ENCODE assay signal across 16 cellular contexts in genomic region chr20:32508775-32509119, GRCh38.
A peak's percentile ranks its signal among the peaks of the same experiment; 100 is the strongest.
DNase-seq lines count a peak whose midpoint lies in the region; ATAC-seq, FAIRE-seq and TF ChIP-seq lines count a peak whose summit lies in the region.
"Had no signal": no experiment of that assay in that cellular context is flagged by ENCODE, and none has a peak within 500 bp of the region (broad histone marks: within the 10 kb centered on the region; RNA-seq: fewer than 3 reads in every experiment).

No MANE protein-coding gene starts in this region.

- peaks cover 74% of the 10 kb centered on the region for H3K4me1 Mint-ChIP-seq in CD4-positive, alpha-beta T cell (ENCODE audit: low read depth)
- peaks cover 65% of the 10 kb centered on the region for H3K4me1 Mint-ChIP-seq in activated naive CD8-positive, alpha-beta T cell treated with anti-CD3 and anti-CD28 coated beads, Interleukin-2, amount 10 ng/mL, durations not matched to agents 7 days and 5 days
- peaks cover 38 to 44% of the 10 kb centered on the region in 2 donors for H3K4me1 Mint-ChIP-seq in natural killer cell treated with Interleukin-12 subunit alpha and Interleukin-12 subunit beta and Interleukin-15 and Interleukin-18, amount 100 ng/mL, for 72 hours (ENCODE audit: low read depth in 2 of 2)
- no peaks in the 10 kb centered on the region for H3K4me1 Mint-ChIP-seq in osteocyte (ENCODE audit: unreplicated experiment)

- POLR2A ChIA-PET in CD4-positive, alpha-beta T cell (lab: Charles Lee): interaction anchor here (0.6 to 6.9 kb wide), 21 partner anchors 9 to 399 kb away, joined by 3 to 48 read pairs (median 4); partner anchors contain the start of genes ASXL1 and TM9SF4
- POLR2A ChIA-PET in activated naive CD8-positive, alpha-beta T cell treated with anti-CD3 and anti-CD28 coated beads, Interleukin-2, amount 10 ng/mL, durations not matched to agents 7 days and 5 days (lab: Charles Lee): interaction anchor here (0.6 to 1.8 kb wide), 7 partner anchors 16 to 151 kb away, joined by 3 to 8 read pairs (median 6); partner anchors contain the start of gene ASXL1

- intact Hi-C loops in CD4-positive, alpha-beta T cell (cut with DNase I, micrococcal nuclease): loop anchor here (1.0 to 5.0 kb wide), 3 partner anchors 23 to 66 kb away; no protein-coding TSS in a partner anchor

- CTCF ChIA-PET in CD4-positive, alpha-beta T cell (lab: Charles Lee): interaction anchor here (1.0 to 1.8 kb wide), 4 partner anchors 10 to 31 kb away, joined by 3 to 6 read pairs (median 4); no protein-coding TSS in a partner anchor

- no peak for ATAC-seq in CD4-positive, alpha-beta T cell (ENCODE audit: poor library complexity)
- ATAC-seq in activated naive CD8-positive, alpha-beta T cell treated with anti-CD3 and anti-CD28 coated beads, Interleukin-2, amount 10 ng/mL, durations not matched to agents 7 days and 5 days (ENCODE audit: low read depth): no peak
- no peak for ATAC-seq in natural killer cell treated with Interleukin-12 subunit alpha and Interleukin-12 subunit beta and Interleukin-15 and Interleukin-18, amount 100 ng/mL, for 72 hours
- ATAC-seq: foreskin keratinocyte, sciatic nerve had no signal

- H3K9me3 Mint-ChIP-seq in CD4-positive, alpha-beta T cell: no peaks in the 10 kb centered on the region
- H3K9me3 Mint-ChIP-seq in activated naive CD8-positive, alpha-beta T cell treated with anti-CD3 and anti-CD28 coated beads, Interleukin-2, amount 10 ng/mL, durations not matched to agents 7 days and 5 days: no peaks in the 10 kb centered on the region
- no peaks in the 10 kb centered on the region for H3K9me3 Mint-ChIP-seq in natural killer cell treated with Interleukin-12 subunit alpha and Interleukin-12 subunit beta and Interleukin-15 and Interleukin-18, amount 100 ng/mL, for 72 hours
- H3K9me3 Mint-ChIP-seq in osteocyte (ENCODE audit: unreplicated experiment): no peaks in the 10 kb centered on the region

- peaks cover 68% of the 10 kb centered on the region for H3K36me3 Mint-ChIP-seq in CD4-positive, alpha-beta T cell (ENCODE audit: low read depth)
- peaks cover 26% of the 10 kb centered on the region for H3K36me3 Mint-ChIP-seq in activated naive CD8-positive, alpha-beta T cell treated with anti-CD3 and anti-CD28 coated beads, Interleukin-2, amount 10 ng/mL, durations not matched to agents 7 days and 5 days
- H3K36me3 Mint-ChIP-seq in natural killer cell treated with Interleukin-12 subunit alpha and Interleukin-12 subunit beta and Interleukin-15 and Interleukin-18, amount 100 ng/mL, for 72 hours: no peaks in the 10 kb centered on the region
- H3K36me3 Mint-ChIP-seq in osteocyte (ENCODE audit: unreplicated experiment): peaks cover 3% of the 10 kb centered on the region

- H3K4me3 ChIP-seq in HL-60 (replicated peaks; ENCODE audit: insufficient read depth, low read length): no peak overlapping the region
- H3K4me3 ChIP-seq: adrenal gland had no signal

- H3K4me3 Mint-ChIP-seq in CD4-positive, alpha-beta T cell: peak overlapping the region; percentile 88
- peak overlapping the region; percentile 52 for H3K4me3 Mint-ChIP-seq in activated naive CD8-positive, alpha-beta T cell treated with anti-CD3 and anti-CD28 coated beads, Interleukin-2, amount 10 ng/mL, durations not matched to agents 7 days and 5 days
- H3K4me3 Mint-ChIP-seq in natural killer cell treated with Interleukin-12 subunit alpha and Interleukin-12 subunit beta and Interleukin-15 and Interleukin-18, amount 100 ng/mL, for 72 hours: peak overlapping the region; percentile 10
- H3K4me3 Mint-ChIP-seq in osteocyte (ENCODE audit: unreplicated experiment): no peak overlapping the region

- no peak for FAIRE-seq in HTR-8/SVneo (lab: Jason Lieb, UNC)
- FAIRE-seq: endometrium had no signal

- H3K27ac ChIP-seq in CD4-positive, alpha-beta T cell (ENCODE audit: low read depth, low read length): peak overlapping the region; percentile 19
- peak overlapping the region; percentile 77 for H3K27ac ChIP-seq in HL-60 (replicated peaks)
- H3K27ac ChIP-seq: foreskin keratinocyte had no signal

- DNase-seq in CD4-positive, alpha-beta T cell: no peak
- DNase-seq in HL-60 (ENCODE audit: low read depth in 1 of 2, low spot score in 1 of 2): no peak
- DNase-seq in activated naive CD8-positive, alpha-beta T cell treated with anti-CD3 and anti-CD28 coated beads, Interleukin-2, amount 10 ng/mL, durations not matched to agents 7 days and 5 days: no peak
- DNase-seq in natural killer cell treated with Interleukin-12 subunit alpha and Interleukin-12 subunit beta and Interleukin-15 and Interleukin-18, amount 100 ng/mL, for 72 hours (ENCODE audit: low spot score): no peak
- DNase-seq in HTR-8/SVneo (ENCODE audit: insufficient read length, low spot score): no peak
- no peak for DNase-seq in osteocyte (ENCODE audit: extremely low spot score, unreplicated experiment)
- DNase-seq in NCI-H2029 treated with DMSO at 0.1 percent for 48 hours (lab: John Stamatoyannopoulos, UW): no peak
- DNase-seq: central memory CD4-positive, alpha-beta T cell; foreskin keratinocyte; Karpas-422; NCI-H1436 treated with DMSO at 0.1 percent for 48 hours; NCI-H226; stimulated activated CD4-positive, alpha-beta T cell treated with anti-CD3 and anti-CD28 coated beads, Interleukin-2, amount 100 ng/mL, for 48 hours had no signal

- H3K27me3 ChIP-seq in CD4-positive, alpha-beta T cell (ENCODE audit: control insufficient read depth, insufficient read depth, low read length): no peaks in the 10 kb centered on the region
- H3K27me3 ChIP-seq in HL-60 (ENCODE audit: insufficient read depth, poor library complexity, severe bottlenecking): no peaks in the 10 kb centered on the region
- H3K27me3 ChIP-seq: adrenal gland had no signal

- no peaks in the 10 kb centered on the region for H3K9me3 ChIP-seq in CD4-positive, alpha-beta T cell (ENCODE audit: control insufficient read depth, low read length)
- H3K9me3 ChIP-seq: adrenal gland had no signal

- H3K27ac Mint-ChIP-seq in CD4-positive, alpha-beta T cell: peak overlapping the region; percentile 96
- peak overlapping the region; percentile 83 for H3K27ac Mint-ChIP-seq in activated naive CD8-positive, alpha-beta T cell treated with anti-CD3 and anti-CD28 coated beads, Interleukin-2, amount 10 ng/mL, durations not matched to agents 7 days and 5 days
- H3K27ac Mint-ChIP-seq in natural killer cell treated with Interleukin-12 subunit alpha and Interleukin-12 subunit beta and Interleukin-15 and Interleukin-18, amount 100 ng/mL, for 72 hours: peak overlapping the region; percentile 60 to 87
- no peak overlapping the region for H3K27ac Mint-ChIP-seq in osteocyte (ENCODE audit: unreplicated experiment)

- no peak for TF ChIP-seq CTCF in CD4-positive, alpha-beta T cell (IDR thresholded peaks at IDR 0.05)
- TF ChIP-seq CTCF in HL-60 (IDR thresholded peaks at IDR 0.05; ENCODE audit: insufficient read depth, low read length) (no peak), osteocyte (IDR thresholded peaks at IDR 0.05) (no peak)

- no peaks in the 10 kb centered on the region for H3K27me3 Mint-ChIP-seq in CD4-positive, alpha-beta T cell
- no peaks in the 10 kb centered on the region for H3K27me3 Mint-ChIP-seq in activated naive CD8-positive, alpha-beta T cell treated with anti-CD3 and anti-CD28 coated beads, Interleukin-2, amount 10 ng/mL, durations not matched to agents 7 days and 5 days
- no peaks in the 10 kb centered on the region for H3K27me3 Mint-ChIP-seq in natural killer cell treated with Interleukin-12 subunit alpha and Interleukin-12 subunit beta and Interleukin-15 and Interleukin-18, amount 100 ng/mL, for 72 hours
- H3K27me3 Mint-ChIP-seq in osteocyte (ENCODE audit: unreplicated experiment): no peaks in the 10 kb centered on the region
